11 cellular contexts compared by ENCODE assay signal in the genomic region with DNA sequence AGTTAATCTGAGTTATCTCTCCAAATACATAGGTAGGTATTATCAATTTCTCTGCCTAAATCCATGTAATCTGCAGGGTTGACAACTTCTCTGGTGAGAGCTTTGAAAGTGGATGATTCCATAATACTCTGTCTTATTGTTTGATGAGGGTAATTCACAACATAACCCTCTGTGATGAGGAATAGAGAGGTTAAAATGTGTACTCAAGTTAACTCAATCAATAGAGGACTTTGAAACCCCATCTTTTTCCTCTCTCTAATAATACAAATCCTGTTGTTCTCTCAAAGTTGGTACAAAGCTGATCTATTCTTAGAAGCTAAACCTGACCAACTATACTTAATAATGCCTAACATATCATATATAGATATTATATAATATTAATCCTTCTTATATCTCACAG.
"Had no signal": no experiment of that assay in that cellular context is flagged by ENCODE, and none has a peak within 500 bp of the region (broad histone marks: within the 10 kb centered on the region; RNA-seq: fewer than 3 reads in every experiment).

No MANE protein-coding gene starts in this region.

- ATAC-seq: GM23338, HCT116 had no signal

- H3K4me1 ChIP-seq: HAP-1 had no signal

- DNase-seq: GM23248, GOT3, H7, H9, HCEC 1CT, HFFc6 had no signal

- H3K4me2 ChIP-seq: GM23338 had no signal

- H3K9me3 ChIP-seq: HAP-1 had no signal

- FAIRE-seq: H1, H54 had no signal

- H3K36me3 ChIP-seq: HAP-1 had no signal

- H3K27ac ChIP-seq: GM23248 had no signal

- H3K9ac ChIP-seq: GM23248 had no signal

- H2AFZ ChIP-seq: GM23248, GM23338 had no signal

- H3K4me3 ChIP-seq: GM23248, GM23338, HAP-1 had no signal
